11 cellular contexts compared by ENCODE assay signal in the genomic region with DNA sequence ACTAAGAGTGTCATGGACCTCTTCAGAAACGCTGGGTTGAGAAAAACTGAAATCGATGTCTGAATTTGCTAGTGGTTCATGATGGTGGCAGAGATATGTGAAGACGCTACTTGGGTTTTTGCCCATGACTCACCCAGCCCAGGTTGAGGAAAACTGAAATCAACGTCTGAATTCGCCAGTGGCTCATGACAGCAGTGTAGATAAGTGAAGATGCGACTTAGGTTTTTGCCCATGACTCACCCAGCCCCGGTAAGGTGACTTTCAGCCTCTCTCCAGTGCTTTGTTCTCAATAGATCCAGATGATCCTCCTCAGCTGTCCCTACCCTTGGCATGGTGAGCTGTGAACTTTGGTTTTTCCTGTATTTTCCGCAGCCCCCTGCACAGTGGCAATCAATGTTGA.
DNase-seq lines count a peak whose midpoint lies in the region; ATAC-seq and TF ChIP-seq lines count a peak whose summit lies in the region.
"Had no signal": no experiment of that assay in that cellular context is flagged by ENCODE, and none has a peak within 500 bp of the region (broad histone marks: within the 10 kb centered on the region; RNA-seq: fewer than 3 reads in every experiment).

No MANE protein-coding gene starts in this region.

- peaks cover 36% of the 10 kb centered on the region for H3K4me1 Mint-ChIP-seq in activated T-cell treated with anti-CD3 and anti-CD28 coated beads, Interleukin-2, amount 50 U/mL, for 24 hours (ENCODE audit: low read depth)

- H3K27ac ChIP-seq in substantia nigra (ENCODE audit: low read depth, low read length, poor library complexity, severe bottlenecking) (no peak overlapping the region), RWPE1 (no peak overlapping the region)
- H3K27ac ChIP-seq: skin epidermis, tibial nerve had no signal

- CTCF ChIA-PET in RWPE1 (lab: Yijun Ruan, JAX) = interaction anchor here (0.6 kb wide), 1 partner anchor 356 kb away, joined by 3 read pairs; no protein-coding TSS in a partner anchor

- peaks cover 3% of the 10 kb centered on the region for H3K9me3 Mint-ChIP-seq in activated T-cell treated with anti-CD3 and anti-CD28 coated beads, Interleukin-2, amount 50 U/mL, for 24 hours

- DNase-seq in activated CD8-positive, alpha-beta memory T cell treated with anti-CD3 and anti-CD28 coated beads for 24 hours = peak; percentile 49
- no peak for DNase-seq in activated CD8-positive, alpha-beta memory T cell treated with anti-CD3 and anti-CD28 coated beads, Interleukin-2, amount 50 U/mL, for 4 hours
- peak; percentile 45 for DNase-seq in activated T-cell treated with anti-CD3 and anti-CD28 coated beads, Interleukin-2, amount 50 U/mL, for 24 hours
- peak; percentile 73 for DNase-seq in stimulated activated CD8-positive, alpha-beta memory T cell treated with anti-CD3 and anti-CD28 coated beads, Interleukin-4, amount 100 ng/mL, for 48 hours
- DNase-seq in substantia nigra (lab: John Stamatoyannopoulos, UW) = no peak
- DNase-seq in iPS-NIHi7 (ENCODE audit: extremely low spot score) = no peak
- DNase-seq in RWPE1 (ENCODE audit: low spot score) = no peak
- DNase-seq: aorta had no signal

- no peaks in the 10 kb centered on the region for H3K36me3 Mint-ChIP-seq in activated T-cell treated with anti-CD3 and anti-CD28 coated beads, Interleukin-2, amount 50 U/mL, for 24 hours (ENCODE audit: low read depth)

- peaks cover 18% of the 10 kb centered on the region for H3K27me3 Mint-ChIP-seq in activated T-cell treated with anti-CD3 and anti-CD28 coated beads, Interleukin-2, amount 50 U/mL, for 24 hours

- POLR2A ChIA-PET in RWPE1 (lab: Yijun Ruan, JAX; ENCODE audit: low non-redundant PET) = no interaction called here

- no peak overlapping the region for H3K4me3 Mint-ChIP-seq in activated T-cell treated with anti-CD3 and anti-CD28 coated beads, Interleukin-2, amount 50 U/mL, for 24 hours

- H3K27ac Mint-ChIP-seq in activated T-cell treated with anti-CD3 and anti-CD28 coated beads, Interleukin-2, amount 50 U/mL, for 24 hours = peak overlapping the region; percentile 65

- no peak for TF ChIP-seq CTCF in RWPE1 (conservative IDR thresholded peaks at IDR 0.05; ENCODE audit: low read depth)

- peak; percentile 42 for ATAC-seq in HG02884 (IDR thresholded peaks at IDR 0.05; ENCODE audit: unreplicated experiment)

Comparison
In these comparisons a context has a peak if more than half of its experiments do, and no peak if none do; other contexts are left out.
1. DNase-seq: peak in activated CD8-positive, alpha-beta memory T cell treated with anti-CD3 and anti-CD28 coated beads for 24 hours (single experiment), activated T-cell treated with anti-CD3 and anti-CD28 coated beads, Interleukin-2, amount 50 U/mL, for 24 hours (single experiment) and stimulated activated CD8-positive, alpha-beta memory T cell treated with anti-CD3 and anti-CD28 coated beads, Interleukin-4, amount 100 ng/mL, for 48 hours (single experiment); none in activated CD8-positive, alpha-beta memory T cell treated with anti-CD3 and anti-CD28 coated beads, Interleukin-2, amount 50 U/mL, for 4 hours (single experiment), substantia nigra (0 of 49), iPS-NIHi7 (single experiment) and RWPE1 (single experiment).